1 cellular context compared by ENCODE assay signal in genomic region chr1:173477286-173478098, GRCh38.
TF ChIP-seq lines count a peak whose summit lies in the region.

Gene PRDX6 (plus strand): TSS chr1:173477335. CDS start chr1:173477398, 63 bp downstream.

TF ChIP-seq in HepG2, 621 proteins besides CTCF, POLR2A, EP300 and RAD21 (continued from another document and continues in another):
- peak; percentile 88 for TF ChIP-seq ZNF687 (CRISPR knock-in tag; IDR thresholded peaks at IDR 0.05)
- TF ChIP-seq HOXA5 (CRISPR knock-in tag; IDR thresholded peaks at IDR 0.05): peak; percentile 62; the same call in 1 of the 2 replicates
- no peak for TF ChIP-seq SRSF9 (IDR thresholded peaks at IDR 0.05; ENCODE audit: borderline replicate concordance, insufficient read depth, low read depth, low read length, poor library complexity, severe bottlenecking)
- 0 out of 2 replicates have a peak, but pooled peaks have one; percentile 22 for TF ChIP-seq ZNF337 (CRISPR knock-in tag; IDR thresholded peaks at IDR 0.05; ENCODE audit: borderline replicate concordance, low read depth)
- TF ChIP-seq YEATS4 (CRISPR knock-in tag; IDR thresholded peaks at IDR 0.05; ENCODE audit: borderline replicate concordance): 0 out of 2 replicates have a peak, but pooled peaks have one; percentile 47
- TF ChIP-seq MIER2 (CRISPR knock-in tag; IDR thresholded peaks at IDR 0.05): no peak
- no peak for TF ChIP-seq ZNF615 (CRISPR knock-in tag; IDR thresholded peaks at IDR 0.05; ENCODE audit: borderline replicate concordance)
- TF ChIP-seq KDM1A (CRISPR knock-in tag; IDR thresholded peaks at IDR 0.05): no peak
- peak; percentile 42; the same call in 1 of the 2 replicates for TF ChIP-seq ZNF773 (CRISPR knock-in tag; IDR thresholded peaks at IDR 0.05; ENCODE audit: borderline replicate concordance)
- no peak for TF ChIP-seq CCDC6 (CRISPR knock-in tag; IDR thresholded peaks at IDR 0.05)
- TF ChIP-seq ZNF564 (CRISPR knock-in tag; IDR thresholded peaks at IDR 0.05): peak; percentile 98; the same call in 1 of the 2 replicates
- peak; percentile 29; the same call in 1 of the 2 replicates for TF ChIP-seq ZNF747 (CRISPR knock-in tag; IDR thresholded peaks at IDR 0.05; ENCODE audit: borderline replicate concordance)
- TF ChIP-seq NFE2 (CRISPR knock-in tag; IDR thresholded peaks at IDR 0.05): no peak
- TF ChIP-seq ZKSCAN8 (CRISPR knock-in tag; IDR thresholded peaks at IDR 0.05; ENCODE audit: borderline replicate concordance): no peak
- TF ChIP-seq CAMTA2 (CRISPR knock-in tag; IDR thresholded peaks at IDR 0.05; ENCODE audit: borderline replicate concordance): no peak
- TF ChIP-seq STAT6 (CRISPR knock-in tag; IDR thresholded peaks at IDR 0.05; ENCODE audit: borderline replicate concordance): no peak
- TF ChIP-seq ZNF777 (CRISPR knock-in tag; IDR thresholded peaks at IDR 0.05): peak; percentile 2; the same call in 1 of the 2 replicates
- TF ChIP-seq SMAD9 (CRISPR knock-in tag; IDR thresholded peaks at IDR 0.05): no peak
- no peak for TF ChIP-seq TBX3 (IDR thresholded peaks at IDR 0.05; ENCODE audit: borderline replicate concordance)
- no peak for TF ChIP-seq ZBTB40 (IDR thresholded peaks at IDR 0.05)
- no peak for TF ChIP-seq ZBTB40 (CRISPR knock-in tag; IDR thresholded peaks at IDR 0.05)
- no peak for TF ChIP-seq ZKSCAN1 (IDR thresholded peaks at IDR 0.05; ENCODE audit: low read length)
- TF ChIP-seq ZNF567 (CRISPR knock-in tag; IDR thresholded peaks at IDR 0.05; ENCODE audit: borderline replicate concordance): no peak
- no peak for TF ChIP-seq ZNF619 (CRISPR knock-in tag; IDR thresholded peaks at IDR 0.05)
- TF ChIP-seq SRSF4 (IDR thresholded peaks at IDR 0.05; ENCODE audit: low read depth, low read length, poor library complexity, severe bottlenecking): no peak
- TF ChIP-seq, protein P1, sequence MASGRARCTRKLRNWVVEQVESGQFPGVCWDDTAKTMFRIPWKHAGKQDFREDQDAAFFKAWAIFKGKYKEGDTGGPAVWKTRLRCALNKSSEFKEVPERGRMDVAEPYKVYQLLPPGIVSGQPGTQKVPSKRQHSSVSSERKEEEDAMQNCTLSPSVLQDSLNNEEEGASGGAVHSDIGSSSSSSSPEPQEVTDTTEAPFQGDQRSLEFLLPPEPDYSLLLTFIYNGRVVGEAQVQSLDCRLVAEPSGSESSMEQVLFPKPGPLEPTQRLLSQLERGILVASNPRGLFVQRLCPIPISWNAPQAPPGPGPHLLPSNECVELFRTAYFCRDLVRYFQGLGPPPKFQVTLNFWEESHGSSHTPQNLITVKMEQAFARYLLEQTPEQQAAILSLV (CRISPR knock-in tag; IDR thresholded peaks at IDR 0.05; ENCODE audit: borderline replicate concordance): peak; percentile 83; the same call in 1 of the 2 replicates
- TF ChIP-seq ZNF24 (IDR thresholded peaks at IDR 0.05): no peak
- TF ChIP-seq HHEX (CRISPR knock-in tag; IDR thresholded peaks at IDR 0.05): no peak
- no peak for TF ChIP-seq ZNF264 (CRISPR knock-in tag; IDR thresholded peaks at IDR 0.05)
- TF ChIP-seq, protein P2, sequence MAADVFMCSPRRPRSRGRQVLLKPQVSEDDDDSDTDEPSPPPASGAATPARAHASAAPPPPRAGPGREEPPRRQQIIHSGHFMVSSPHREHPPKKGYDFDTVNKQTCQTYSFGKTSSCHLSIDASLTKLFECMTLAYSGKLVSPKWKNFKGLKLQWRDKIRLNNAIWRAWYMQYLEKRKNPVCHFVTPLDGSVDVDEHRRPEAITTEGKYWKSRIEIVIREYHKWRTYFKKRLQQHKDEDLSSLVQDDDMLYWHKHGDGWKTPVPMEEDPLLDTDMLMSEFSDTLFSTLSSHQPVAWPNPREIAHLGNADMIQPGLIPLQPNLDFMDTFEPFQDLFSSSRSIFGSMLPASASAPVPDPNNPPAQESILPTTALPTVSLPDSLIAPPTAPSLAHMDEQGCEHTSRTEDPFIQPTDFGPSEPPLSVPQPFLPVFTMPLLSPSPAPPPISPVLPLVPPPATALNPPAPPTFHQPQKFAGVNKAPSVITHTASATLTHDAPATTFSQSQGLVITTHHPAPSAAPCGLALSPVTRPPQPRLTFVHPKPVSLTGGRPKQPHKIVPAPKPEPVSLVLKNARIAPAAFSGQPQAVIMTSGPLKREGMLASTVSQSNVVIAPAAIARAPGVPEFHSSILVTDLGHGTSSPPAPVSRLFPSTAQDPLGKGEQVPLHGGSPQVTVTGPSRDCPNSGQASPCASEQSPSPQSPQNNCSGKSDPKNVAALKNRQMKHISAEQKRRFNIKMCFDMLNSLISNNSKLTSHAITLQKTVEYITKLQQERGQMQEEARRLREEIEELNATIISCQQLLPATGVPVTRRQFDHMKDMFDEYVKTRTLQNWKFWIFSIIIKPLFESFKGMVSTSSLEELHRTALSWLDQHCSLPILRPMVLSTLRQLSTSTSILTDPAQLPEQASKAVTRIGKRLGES (CRISPR knock-in tag; IDR thresholded peaks at IDR 0.05; ENCODE audit: borderline replicate concordance): no peak
- TF ChIP-seq NPAS2 (CRISPR knock-in tag; IDR thresholded peaks at IDR 0.05; ENCODE audit: borderline replicate concordance): no peak
- peak; percentile 80 for TF ChIP-seq NFKB2 (CRISPR knock-in tag; IDR thresholded peaks at IDR 0.05; ENCODE audit: borderline replicate concordance)
- TF ChIP-seq KMT2B (CRISPR knock-in tag; IDR thresholded peaks at IDR 0.05): 0 out of 2 replicates have a peak, but pooled peaks have one; percentile 21
- no peak for TF ChIP-seq CEBPG (CRISPR knock-in tag; IDR thresholded peaks at IDR 0.05)
- TF ChIP-seq ZNF382 (CRISPR knock-in tag; IDR thresholded peaks at IDR 0.05; ENCODE audit: borderline replicate concordance): no peak
- no peak for TF ChIP-seq PPARG (CRISPR knock-in tag; conservative IDR thresholded peaks at IDR 0.05)
- TF ChIP-seq TEAD3 (CRISPR knock-in tag; optimal IDR thresholded peaks at IDR 0.05; ENCODE audit: borderline replicate concordance): peak; percentile 55
- no peak for TF ChIP-seq FOXK2 (IDR thresholded peaks at IDR 0.05)
- peak; percentile 68 for TF ChIP-seq ZNF883 (CRISPR knock-in tag; IDR thresholded peaks at IDR 0.05; ENCODE audit: not compliant biosample characterization)
- 0 out of 2 replicates have a peak, but pooled peaks have one; percentile 58 for TF ChIP-seq ZNF33B (CRISPR knock-in tag; IDR thresholded peaks at IDR 0.05)
